ENCODE assay signal across 9 cellular contexts in the genomic region with DNA sequence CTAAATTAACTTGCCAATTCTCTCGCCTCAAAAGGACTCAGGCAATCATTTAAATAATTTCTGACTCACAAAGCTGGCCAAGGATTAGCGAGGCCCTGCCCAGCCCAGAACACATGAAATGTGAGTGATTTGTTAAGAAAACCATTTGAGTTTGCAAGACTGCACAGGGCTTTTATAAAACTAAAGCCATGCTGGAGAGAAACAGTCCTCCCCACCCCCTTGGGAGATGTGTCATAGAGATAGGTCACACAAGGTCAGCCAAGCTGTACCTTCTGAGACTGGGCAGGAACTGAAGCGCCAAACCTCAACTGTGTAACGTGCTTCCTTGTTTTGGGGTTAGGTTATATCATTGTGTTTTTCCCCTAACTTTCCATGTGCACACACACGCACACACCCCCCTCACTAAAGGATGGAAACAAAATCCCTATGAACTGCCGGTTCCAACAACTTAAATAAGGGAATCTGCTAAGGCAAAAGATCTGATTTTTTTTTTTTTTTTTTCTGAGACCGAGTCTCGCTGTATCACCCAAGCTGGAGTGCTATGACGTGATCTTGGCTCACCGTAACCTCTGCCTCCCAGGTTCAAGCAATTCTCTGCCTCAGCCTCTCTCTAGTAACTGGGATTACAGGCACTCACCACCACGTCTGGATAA. TPM values are rescaled to one million over a fixed set of nuclear protein-coding genes. Genes with fewer than 3 reads are reported as not detected.
A peak's percentile ranks its signal among the peaks of the same experiment; 100 is the strongest.
DNase-seq lines count a peak whose midpoint lies in the region; ATAC-seq, FAIRE-seq and TF ChIP-seq lines count a peak whose summit lies in the region.
"Had no signal": no experiment of that assay in that cellular context is flagged by ENCODE, and none has a peak within 500 bp of the region (broad histone marks: within the 10 kb centered on the region; RNA-seq: fewer than 3 reads in every experiment).

No MANE protein-coding gene starts in this region.

- no peaks in the 10 kb centered on the region for H3K36me3 Mint-ChIP-seq in activated CD4-positive, alpha-beta memory T cell treated with anti-CD3 and anti-CD28 coated beads for 36 hours

- intact Hi-C loops in activated CD4-positive, alpha-beta memory T cell treated with anti-CD3 and anti-CD28 coated beads for 36 hours (cut with micrococcal nuclease), result no loop called here
- intact Hi-C loops in kidney (cut with DNase I), result no loop called here

- H3K9ac ChIP-seq in kidney (ENCODE audit: low read length in 2 of 2), result no peak overlapping the region

- DNase-seq in GM03348 (ENCODE audit: low spot score) (peak; percentile 80), kidney (peak; percentile 70), thoracic aorta (ENCODE audit: low spot score) (peak; percentile 31), NCI-H2029 treated with DMSO at 0.1 percent for 48 hours (lab: John Stamatoyannopoulos, UW) (no peak), UCSD-AML1 (lab: John Stamatoyannopoulos, UW; ENCODE audit: unreplicated experiment) (no peak)
- peak; percentile 22 for DNase-seq in activated CD4-positive, alpha-beta memory T cell treated with anti-CD3 and anti-CD28 coated beads for 36 hours

- POLR2A ChIA-PET in activated CD4-positive, alpha-beta memory T cell treated with anti-CD3 and anti-CD28 coated beads for 36 hours (lab: Charles Lee), result no interaction called here

- H3K4me3 ChIP-seq in kidney (ENCODE audit: low read length in 2 of 2), result no peak overlapping the region
- peak overlapping the region; percentile 49 for H3K4me3 ChIP-seq in thoracic aorta

- no peaks in the 10 kb centered on the region for H3K9me3 Mint-ChIP-seq in activated CD4-positive, alpha-beta memory T cell treated with anti-CD3 and anti-CD28 coated beads for 36 hours

- FAIRE-seq in kidney (lab: Jason Lieb, UNC), result no peak

- no peak overlapping the region for H3K4me3 Mint-ChIP-seq in activated CD4-positive, alpha-beta memory T cell treated with anti-CD3 and anti-CD28 coated beads for 36 hours

- TF ChIP-seq CTCF in kidney (IDR thresholded peaks at IDR 0.05; ENCODE audit: borderline replicate concordance, extremely low read depth, insufficient read depth) (no peak), thoracic aorta (IDR thresholded peaks at IDR 0.05) (no peak)

- CTCF ChIA-PET in activated CD4-positive, alpha-beta memory T cell treated with anti-CD3 and anti-CD28 coated beads for 36 hours (lab: Charles Lee), result no interaction called here

- H3K27me3 ChIP-seq in thoracic aorta (replicated peaks; ENCODE audit: insufficient read depth), result no peaks in the 10 kb centered on the region

- H3K36me3 ChIP-seq in kidney (ENCODE audit: control insufficient read depth in 1 of 2, insufficient read depth in 2 of 2, low read length in 2 of 2), result no peaks in the 10 kb centered on the region
- H3K36me3 ChIP-seq in thoracic aorta, result no peaks in the 10 kb centered on the region

- H3K4me1 ChIP-seq in kidney (ENCODE audit: control insufficient read depth in 1 of 2, insufficient read depth in 1 of 2, low read depth in 1 of 2, low read length in 2 of 2) (peaks cover 4 to 5% of the 10 kb centered on the region in 2 donors), thoracic aorta (ENCODE audit: control insufficient read depth in 1 of 2, low read depth in 2 of 2) (peaks cover 7 to 13% of the 10 kb centered on the region in 2 donors)

- ATAC-seq in GM21526 (IDR thresholded peaks at IDR 0.05; ENCODE audit: low FRiP score, unreplicated experiment) (peak; percentile 98), HG03575 (IDR thresholded peaks at IDR 0.05; ENCODE audit: extremely low read depth, insufficient number of reproducible peaks, low FRiP score, unreplicated experiment) (peak; percentile 98), thoracic aorta (ENCODE audit: insufficient number of reproducible peaks, low FRiP score, low read depth) (peak; percentile 80)

- H3K27ac Mint-ChIP-seq in activated CD4-positive, alpha-beta memory T cell treated with anti-CD3 and anti-CD28 coated beads for 36 hours, result no peak overlapping the region

- H3K9me3 ChIP-seq in kidney (ENCODE audit: control insufficient read depth in 1 of 2, low read length in 2 of 2) (no peaks in the 10 kb centered on the region), thoracic aorta (no peaks in the 10 kb centered on the region)

- H3K4me1 Mint-ChIP-seq in activated CD4-positive, alpha-beta memory T cell treated with anti-CD3 and anti-CD28 coated beads for 36 hours (ENCODE audit: low read depth), result peaks cover 2% of the 10 kb centered on the region

- peak overlapping the region; percentile 22 to 41 for H3K27ac ChIP-seq in kidney (ENCODE audit: low read depth in 2 of 2, low read length in 2 of 2)
- peak overlapping the region; percentile 19 to 44 for H3K27ac ChIP-seq in thoracic aorta

- peaks cover 7% of the 10 kb centered on the region for H3K27me3 Mint-ChIP-seq in activated CD4-positive, alpha-beta memory T cell treated with anti-CD3 and anti-CD28 coated beads for 36 hours

RNA-seq across cellular contexts. Expression of a gene that starts 8.1 kb away (rescaled TPM):
- not detected for total RNA-seq in activated CD4-positive, alpha-beta memory T cell treated with anti-CD3 and anti-CD28 coated beads for 36 hours
- total RNA-seq in kidney, result not detected
- not detected for polyA plus RNA-seq in kidney (ENCODE audit: insufficient read depth, low read depth, low replicate concordance)
- not detected for total RNA-seq in thoracic aorta
- polyA plus RNA-seq: neural cell had no signal

Comparison
In these comparisons a context has a peak if more than half of its experiments do, and no peak if none do; other contexts are left out.
1. DNase-seq: peak in GM03348 (single experiment), activated CD4-positive, alpha-beta memory T cell treated with anti-CD3 and anti-CD28 coated beads for 36 hours (single experiment), kidney (single experiment) and thoracic aorta (single experiment); none in NCI-H2029 treated with DMSO at 0.1 percent for 48 hours (single experiment) and UCSD-AML1 (single experiment).
2. Peak in every context shown above with its lines, with median percentiles within 50 percentile points of each other: ATAC-seq.